Comparison of ENCODE assay signal across 17 cellular contexts in the genomic region with DNA sequence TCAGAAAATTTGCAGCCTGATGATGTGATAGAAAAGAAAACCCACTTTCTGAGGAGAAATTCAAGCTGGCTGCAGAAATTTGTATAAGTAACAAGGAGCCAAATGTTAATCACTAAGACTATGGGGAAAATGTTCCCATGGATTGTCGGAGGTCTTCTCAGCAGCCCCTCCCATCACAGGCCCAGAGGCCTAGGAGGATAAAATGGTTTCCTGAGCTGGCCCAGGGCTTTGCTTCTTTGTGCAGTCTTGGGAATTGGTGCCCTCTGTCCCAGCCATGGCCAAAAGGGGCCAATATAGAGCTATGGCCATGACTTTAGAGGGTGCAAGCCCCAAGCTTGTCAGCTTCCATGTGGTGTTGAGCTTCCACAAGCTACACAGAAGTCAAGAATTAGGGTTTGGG.
DNase-seq lines count a peak whose midpoint lies in the region; ATAC-seq, FAIRE-seq and TF ChIP-seq lines count a peak whose summit lies in the region.
"Had no signal": no experiment of that assay in that cellular context is flagged by ENCODE, and none has a peak within 500 bp of the region (broad histone marks: within the 10 kb centered on the region; RNA-seq: fewer than 3 reads in every experiment).

No MANE protein-coding gene starts in this region.

- ATAC-seq in HepG2 (no peak), right lobe of liver (no peak)

- no peak overlapping the region for H3K18ac ChIP-seq in mesendoderm (ENCODE audit: low read length)

- H3K4me2 ChIP-seq in HepG2 (ENCODE audit: low read depth, low read length) (no peak overlapping the region), mesendoderm (ENCODE audit: low read length) (no peak overlapping the region), Karpas-422 (ENCODE audit: low read depth, low read length, poor library complexity, severe bottlenecking) (no peak overlapping the region)

- H3K36me3 ChIP-seq in HepG2 (replicated peaks in 1 of 2; ENCODE audit: control insufficient read depth in 1 of 2, insufficient read depth in 2 of 2, low read length in 2 of 2) = no peaks in the 10 kb centered on the region
- H3K36me3 ChIP-seq in right lobe of liver = no peaks in the 10 kb centered on the region
- no peaks in the 10 kb centered on the region for H3K36me3 ChIP-seq in HEK293 (ENCODE audit: control insufficient read depth in 2 of 2, insufficient read depth in 1 of 2, low read length in 2 of 2)
- no peaks in the 10 kb centered on the region for H3K36me3 ChIP-seq in mesendoderm (ENCODE audit: control insufficient read depth, insufficient read depth, low read length)
- H3K36me3 ChIP-seq in Karpas-422 (ENCODE audit: insufficient read depth, low read length) = no peaks in the 10 kb centered on the region

- no peaks in the 10 kb centered on the region for H3K9me2 ChIP-seq in Karpas-422 (replicated peaks; ENCODE audit: insufficient read depth, low read length)

- no peaks in the 10 kb centered on the region for H4K20me1 ChIP-seq in HepG2 (ENCODE audit: insufficient read depth, low read length)
- H4K20me1 ChIP-seq in Karpas-422 (ENCODE audit: insufficient read depth, low read depth, low read length) = no peaks in the 10 kb centered on the region

- no peak overlapping the region for H4K5ac ChIP-seq in mesendoderm (ENCODE audit: low read length)

- intact Hi-C loops in HepG2 (cut with micrococcal nuclease; ENCODE audit: unreplicated experiment) = no loop called here
- intact Hi-C loops in right lobe of liver (cut with DNase I) = no loop called here

- in situ Hi-C loops in HepG2 (cut with HindIII; ENCODE audit: extremely low pct_ligation_motif_present, low pct_unique_long_range_greater_than_20kb) = no loop called here

- no peak for TF ChIP-seq POLR2A in HepG2 (IDR thresholded peaks at IDR 0.05; ENCODE audit: insufficient read depth in 1 of 2, low read depth in 2 of 2, low read length in 2 of 2)
- TF ChIP-seq POLR2A in right lobe of liver (IDR thresholded peaks at IDR 0.05) = no peak

- no peak overlapping the region for H2AK5ac ChIP-seq in mesendoderm (ENCODE audit: low read length)

- H2AFZ ChIP-seq in HepG2 (ENCODE audit: low read length) (no peak overlapping the region), Karpas-422 (ENCODE audit: low read length) (no peak overlapping the region)

- H3K56ac ChIP-seq in mesendoderm (ENCODE audit: low read length) = no peak overlapping the region

- H3K79me2 ChIP-seq in HepG2 (ENCODE audit: insufficient read depth, low read length) (no peaks in the 10 kb centered on the region), mesendoderm (ENCODE audit: control insufficient read depth, insufficient read depth, low read length) (no peaks in the 10 kb centered on the region), Karpas-422 (ENCODE audit: low read length) (no peaks in the 10 kb centered on the region)

- H3K27me3 ChIP-seq in HepG2 (ENCODE audit: control insufficient read depth in 1 of 2, insufficient read depth in 2 of 2, low read length in 2 of 2) (no peaks in the 10 kb centered on the region), right lobe of liver (no peaks in the 10 kb centered on the region), mesendoderm (ENCODE audit: insufficient read depth, low read length, poor library complexity) (no peaks in the 10 kb centered on the region), Karpas-422 (ENCODE audit: low read length) (no peaks in the 10 kb centered on the region)

- no TSS peak for BruUV-seq in HepG2 (replicated peaks; lab: Mats Ljungman, UMichigan)

- H2BK5ac ChIP-seq in mesendoderm (ENCODE audit: low read length) = no peak overlapping the region

- no peak overlapping the region for H2BK120ac ChIP-seq in mesendoderm (ENCODE audit: low read depth, low read length)

- CTCF ChIA-PET in HepG2 (lab: Yijun Ruan, JAX; ENCODE audit: low intra/inter-chr PET ratio, low total read pairs) = no interaction called here
- CTCF ChIA-PET in HEK293 (lab: Yijun Ruan, JAX) = interaction anchor here (0.6 kb wide), 3 partner anchors 30 to 756 kb away, joined by 3 to 5 read pairs (median 3); no protein-coding TSS in a partner anchor

- H2BK15ac ChIP-seq in mesendoderm (replicated peaks; ENCODE audit: low read depth) = no peak overlapping the region

- 10% methylated on average over 1 of the region's 1 CpG for WGBS in HepG2 (ENCODE audit: low lambda C conversion rate)
- WGBS in right lobe of liver (ENCODE audit: insufficient coverage, low coverage, low lambda C conversion rate, missing lambda C conversion rate) = 50% methylated on average over 1 of the region's 1 CpG
- no CpG with 5 or more reads among the region's 1 CpG for WGBS in mesendoderm (ENCODE audit: extremely low coverage, insufficient coverage, low lambda C conversion rate)

- H3K4me3 ChIP-seq in HepG2 (replicated peaks in 1 of 3; ENCODE audit: insufficient read depth in 1 of 3, low read depth in 2 of 3, low read length in 3 of 3) (no peak overlapping the region), right lobe of liver (no peak overlapping the region), HEK293 (ENCODE audit: low read depth, low read length) (no peak overlapping the region), mesendoderm (ENCODE audit: low read length) (no peak overlapping the region), Karpas-422 (ENCODE audit: low read length) (no peak overlapping the region)

- H4K8ac ChIP-seq in mesendoderm (ENCODE audit: low read depth, low read length) = no peak overlapping the region

- H3K4ac ChIP-seq in mesendoderm (ENCODE audit: low read depth, low read length) = no peak overlapping the region

- H3K4me1 ChIP-seq in HepG2 (ENCODE audit: insufficient read depth, low read length) (no peaks in the 10 kb centered on the region), right lobe of liver (no peaks in the 10 kb centered on the region), HEK293 (ENCODE audit: control insufficient read depth, insufficient read depth, low read length) (no peaks in the 10 kb centered on the region), mesendoderm (ENCODE audit: control insufficient read depth, low read depth, low read length) (no peaks in the 10 kb centered on the region), Karpas-422 (ENCODE audit: low read length) (no peaks in the 10 kb centered on the region)

- POLR2A ChIA-PET in HepG2 (lab: Yijun Ruan, JAX) = no interaction called here
- POLR2A ChIA-PET in HEK293 (lab: Yijun Ruan, JAX) = no interaction called here

- no peak for TF ChIP-seq CTCF in HepG2 (CRISPR knock-in tag; IDR thresholded peaks at IDR 0.05)
- no peak for TF ChIP-seq CTCF in right lobe of liver (IDR thresholded peaks at IDR 0.05)
- no peak for TF ChIP-seq CTCF in HEK293 (tag by site-specific recombination; IDR thresholded peaks at IDR 0.05)

- DNase-seq in HepG2 (ENCODE audit: low spot score) (no peak), right lobe of liver (no peak), mesendoderm (peak; percentile 22), NCI-H187 treated with DMSO at 0.1 percent for 48 hours (lab: John Stamatoyannopoulos, UW) (no peak), Karpas-422 (no peak)
- DNase-seq: 8988T; C1 segment of cervical spinal cord; CD4-positive, alpha-beta memory T cell; COR-L47; DMS153; DND-41; H7; HCEC 1CT had no signal

- TF ChIP-seq EP300 in HepG2 (IDR thresholded peaks at IDR 0.05; ENCODE audit: low read depth in 2 of 2, low read length in 2 of 2) (no peak), HepG2 (CRISPR knock-in tag; IDR thresholded peaks at IDR 0.05; ENCODE audit: borderline replicate concordance) (no peak)

- H3K9ac ChIP-seq in HepG2 (ENCODE audit: insufficient read depth, low read depth, low read length) = no peak overlapping the region
- no peak overlapping the region for H3K9ac ChIP-seq in mesendoderm (ENCODE audit: low read length)
- H3K9ac ChIP-seq in Karpas-422 (ENCODE audit: low read length) = no peak overlapping the region

- H3K23ac ChIP-seq in mesendoderm (ENCODE audit: low read length) = no peak overlapping the region

- H3K27ac ChIP-seq in HepG2 (ENCODE audit: extremely low read length, insufficient read depth, low read length) (no peak overlapping the region), right lobe of liver (no peak overlapping the region), HEK293 (ENCODE audit: extremely low read depth, low read depth, low read length) (no peak overlapping the region), mesendoderm (ENCODE audit: low read depth, low read length) (no peak overlapping the region), Karpas-422 (ENCODE audit: low read length) (no peak overlapping the region)

- no peak for FAIRE-seq in HepG2 (lab: Jason Lieb, UNC)
- FAIRE-seq: G401.6, GM12892, H1 had no signal

- H3K9me3 ChIP-seq in HepG2 (ENCODE audit: low read length) (peaks cover 26% of the 10 kb centered on the region), right lobe of liver (no peaks in the 10 kb centered on the region), HEK293 (ENCODE audit: control insufficient read depth, insufficient read depth, low read depth, low read length) (no peaks in the 10 kb centered on the region; the same call in 1 of the 2 replicates), Karpas-422 (ENCODE audit: low read length) (no peaks in the 10 kb centered on the region)

- TF ChIP-seq RAD21 in HepG2 (CRISPR knock-in tag; IDR thresholded peaks at IDR 0.05) = no peak

- H3K79me1 ChIP-seq in mesendoderm (ENCODE audit: low read length) = no peaks in the 10 kb centered on the region

TF ChIP-seq in HepG2, 621 proteins besides CTCF, POLR2A, EP300 and RAD21:
- TF ChIP-seq MBD4 (IDR thresholded peaks at IDR 0.05; ENCODE audit: borderline replicate concordance, low read length) = no peak
- TF ChIP-seq POLR2AphosphoS5 (IDR thresholded peaks at IDR 0.05; ENCODE audit: low read depth, low read length) = no peak
- peak; percentile 58 for TF ChIP-seq ZFP36 (IDR thresholded peaks at IDR 0.05; ENCODE audit: borderline replicate concordance, low read depth, low read length, partially characterized antibody)
- no peak for TF ChIP-seq CENPX (CRISPR knock-in tag; IDR thresholded peaks at IDR 0.05)

TF ChIP-seq in HEK293, 187 proteins besides CTCF, POLR2A, EP300 and RAD21 (continues in another document):
- TF ChIP-seq, protein P1, sequence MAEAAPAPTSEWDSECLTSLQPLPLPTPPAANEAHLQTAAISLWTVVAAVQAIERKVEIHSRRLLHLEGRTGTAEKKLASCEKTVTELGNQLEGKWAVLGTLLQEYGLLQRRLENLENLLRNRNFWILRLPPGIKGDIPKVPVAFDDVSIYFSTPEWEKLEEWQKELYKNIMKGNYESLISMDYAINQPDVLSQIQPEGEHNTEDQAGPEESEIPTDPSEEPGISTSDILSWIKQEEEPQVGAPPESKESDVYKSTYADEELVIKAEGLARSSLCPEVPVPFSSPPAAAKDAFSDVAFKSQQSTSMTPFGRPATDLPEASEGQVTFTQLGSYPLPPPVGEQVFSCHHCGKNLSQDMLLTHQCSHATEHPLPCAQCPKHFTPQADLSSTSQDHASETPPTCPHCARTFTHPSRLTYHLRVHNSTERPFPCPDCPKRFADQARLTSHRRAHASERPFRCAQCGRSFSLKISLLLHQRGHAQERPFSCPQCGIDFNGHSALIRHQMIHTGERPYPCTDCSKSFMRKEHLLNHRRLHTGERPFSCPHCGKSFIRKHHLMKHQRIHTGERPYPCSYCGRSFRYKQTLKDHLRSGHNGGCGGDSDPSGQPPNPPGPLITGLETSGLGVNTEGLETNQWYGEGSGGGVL (tag by site-specific recombination; IDR thresholded peaks at IDR 0.05) = no peak
- TF ChIP-seq ZSCAN30 (tag by site-specific recombination; IDR thresholded peaks at IDR 0.05) (no peak), ZNF266 (tag by site-specific recombination; IDR thresholded peaks at IDR 0.05; ENCODE audit: low read depth) (no peak), BCL11A (tag by site-specific recombination; IDR thresholded peaks at IDR 0.05; ENCODE audit: low read depth) (no peak)
